In genomic region chr13:68439821-68440220, GRCh38 we compare ENCODE assay signal across 14 cellular contexts.
DNase-seq lines count a peak whose midpoint lies in the region; ATAC-seq, FAIRE-seq and TF ChIP-seq lines count a peak whose summit lies in the region.
"Had no signal": no experiment of that assay in that cellular context is flagged by ENCODE, and none has a peak within 500 bp of the region (broad histone marks: within the 10 kb centered on the region; RNA-seq: fewer than 3 reads in every experiment).

No MANE protein-coding gene starts in this region.

- H3K79me2 ChIP-seq in GM23248 (ENCODE audit: insufficient read depth) = no peaks in the 10 kb centered on the region

- no peaks in the 10 kb centered on the region for H3K9me2 ChIP-seq in GM23248 (ENCODE audit: insufficient read depth)

- TF ChIP-seq RAD21 in Ishikawa (IDR thresholded peaks at IDR 0.05; ENCODE audit: low read depth) = no peak

- H3K9me3 ChIP-seq in GM23248 (ENCODE audit: low read depth) = no peaks in the 10 kb centered on the region
- H3K9me3 ChIP-seq in adipocyte (ENCODE audit: control insufficient read depth, low read length) = peaks cover 3% of the 10 kb centered on the region
- no peaks in the 10 kb centered on the region for H3K9me3 ChIP-seq in mucosa of descending colon
- no peaks in the 10 kb centered on the region for H3K9me3 ChIP-seq in small intestine (ENCODE audit: control insufficient read depth, low read depth)
- H3K9me3 ChIP-seq: esophagus muscularis mucosa, MG63 had no signal

- in situ Hi-C loops in GM23248 (cut with MboI) = no loop called here

- intact Hi-C loops in mucosa of descending colon (cut with DNase I, micrococcal nuclease) = no loop called here

- H2AFZ ChIP-seq in GM23248 = no peak overlapping the region

- H3K36me3 ChIP-seq in GM23248 (ENCODE audit: low read depth) (no peaks in the 10 kb centered on the region), adipocyte (ENCODE audit: control insufficient read depth, insufficient read depth, low read length, severe bottlenecking) (no peaks in the 10 kb centered on the region), mucosa of descending colon (ENCODE audit: low read depth) (no peaks in the 10 kb centered on the region), small intestine (ENCODE audit: control insufficient read depth in 2 of 2, insufficient read depth in 2 of 2, low read length in 2 of 2) (no peaks in the 10 kb centered on the region)
- H3K36me3 ChIP-seq: esophagus muscularis mucosa, MG63 had no signal

- no peak for TF ChIP-seq EP300 in Ishikawa (IDR thresholded peaks at IDR 0.05; ENCODE audit: borderline replicate concordance)

- H3K9ac ChIP-seq in GM23248 (no peak overlapping the region), adipocyte (ENCODE audit: low read length) (no peak overlapping the region)

- no peak overlapping the region for H3K4me3 ChIP-seq in GM23248
- H3K4me3 ChIP-seq in adipocyte (ENCODE audit: low read length) = no peak overlapping the region
- no peak overlapping the region for H3K4me3 ChIP-seq in mucosa of descending colon
- no peak overlapping the region for H3K4me3 ChIP-seq in small intestine (ENCODE audit: low read depth in 1 of 2, low read length in 2 of 2)
- H3K4me3 ChIP-seq: esophagus muscularis mucosa, MG63 had no signal

- H3K4me2 ChIP-seq in GM23248 (ENCODE audit: unreplicated experiment) = no peak overlapping the region

- no peak for FAIRE-seq in small intestine (lab: Jason Lieb, UNC)

- H4K20me1 ChIP-seq in GM23248 (ENCODE audit: insufficient read depth) = no peaks in the 10 kb centered on the region

- H3K27ac ChIP-seq in GM23248 (no peak overlapping the region), small intestine (ENCODE audit: low read depth in 1 of 2, low read length in 1 of 2) (no peak overlapping the region)
- H3K27ac ChIP-seq: esophagus muscularis mucosa had no signal

- DNase-seq in GM23248 (peak; percentile 1), adipocyte (ENCODE audit: low read depth) (peak; percentile 0), mucosa of descending colon (no peak), small intestine (no peak), COLO668 (lab: John Stamatoyannopoulos, UW; ENCODE audit: unreplicated experiment) (no peak), occipital lobe (lab: John Stamatoyannopoulos, UW) (no peak)
- DNase-seq: activated CD4-positive, alpha-beta memory T cell treated with anti-CD3 and anti-CD28 coated beads, Interleukin-2, amount 10 ng/mL, durations not matched to agents 7 days and 5 days; CD4-positive, CD25-positive, alpha-beta regulatory T cell; GF-D8; MG63; NCI-H2227 treated with DMSO at 0.1 percent for 48 hours had no signal

- H3K27me3 ChIP-seq in GM23248 (replicated peaks; ENCODE audit: insufficient read depth) (no peaks in the 10 kb centered on the region), adipocyte (replicated peaks; ENCODE audit: control insufficient read depth, insufficient read depth, low read length) (no peaks in the 10 kb centered on the region), small intestine (ENCODE audit: control insufficient read depth in 2 of 2, insufficient read depth in 2 of 2, low read length in 2 of 2) (no peaks in the 10 kb centered on the region)
- H3K27me3 ChIP-seq: esophagus muscularis mucosa, MG63 had no signal

- H3K4me1 ChIP-seq in GM23248 (ENCODE audit: insufficient read depth) (no peaks in the 10 kb centered on the region), adipocyte (ENCODE audit: control insufficient read depth, insufficient read depth, low read length) (no peaks in the 10 kb centered on the region), mucosa of descending colon (ENCODE audit: low read depth) (no peaks in the 10 kb centered on the region), small intestine (ENCODE audit: control insufficient read depth in 2 of 2, insufficient read depth in 1 of 2, low read depth in 1 of 2, low read length in 1 of 2) (no peaks in the 10 kb centered on the region)
- H3K4me1 ChIP-seq: esophagus muscularis mucosa had no signal

- no peak for TF ChIP-seq CTCF in mucosa of descending colon (IDR thresholded peaks at IDR 0.05)

- ATAC-seq in mucosa of descending colon (peak; percentile 31), HG02970 (IDR thresholded peaks at IDR 0.05; ENCODE audit: low FRiP score, unreplicated experiment) (no peak)

- WGBS in GM23248 (ENCODE audit: low coverage in 1 of 2, low lambda C conversion rate in 2 of 2, missing lambda C conversion rate in 2 of 2), 2 experiments = 0% methylated on average over 1 of the region's 1 CpG
- WGBS in small intestine, 3 donors = 12 to 41% (median 12%) methylated on average over 1 of the region's 1 CpG

- H3F3A ChIP-seq in GM23248 (ENCODE audit: insufficient read depth) = no peaks in the 10 kb centered on the region

TF ChIP-seq in Ishikawa, 13 proteins besides CTCF, POLR2A, EP300 and RAD21:
- peak; percentile 71 for TF ChIP-seq NFIC (IDR thresholded peaks at IDR 0.05)
- TF ChIP-seq REST (IDR thresholded peaks at IDR 0.05; ENCODE audit: low read depth) = no peak

Comparison
In these comparisons a context has a peak if more than half of its experiments do, and no peak if none do; other contexts are left out.
1. DNase-seq: peak in GM23248 (single experiment) and adipocyte (single experiment); none in mucosa of descending colon (0 of 3), small intestine (single experiment), COLO668 (single experiment) and occipital lobe (single experiment).